17 cellular contexts compared by ENCODE assay signal in the genomic region with DNA sequence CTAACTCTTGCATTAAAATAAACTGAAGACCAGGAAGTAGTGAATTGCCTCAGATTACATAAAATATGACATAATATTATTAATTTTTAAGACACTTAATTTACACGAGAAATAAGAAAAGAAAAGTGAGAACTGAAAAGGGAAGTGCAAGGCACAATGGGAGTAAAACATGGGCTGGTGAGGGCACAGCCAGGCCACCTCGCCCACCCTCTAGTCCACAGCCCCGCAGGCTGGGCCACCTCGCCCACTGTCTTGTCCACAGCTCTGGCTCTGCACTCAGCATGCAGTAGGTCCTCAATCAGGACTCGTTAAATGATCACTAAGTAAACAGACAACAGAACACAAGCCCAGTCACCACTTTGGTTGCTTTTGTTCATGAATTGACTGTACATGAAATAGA.
DNase-seq lines count a peak whose midpoint lies in the region; ATAC-seq and TF ChIP-seq lines count a peak whose summit lies in the region.
"Had no signal": no experiment of that assay in that cellular context is flagged by ENCODE, and none has a peak within 500 bp of the region (broad histone marks: within the 10 kb centered on the region; RNA-seq: fewer than 3 reads in every experiment).

No MANE protein-coding gene starts in this region.

- DNase-seq in left ventricle myocardium inferior = no peak
- DNase-seq in left cardiac atrium = no peak
- DNase-seq in Karpas-422 = no peak
- DNase-seq in lower lobe of right lung = no peak
- no peak for DNase-seq in vagina (ENCODE audit: extremely low spot score in 2 of 2)
- DNase-seq in GM23338 (ENCODE audit: low spot score) = no peak
- DNase-seq in activated naive CD4-positive, alpha-beta T cell treated with anti-CD3 and anti-CD28 coated beads, Interleukin-2, amount 50 U/mL, for 72 hours (ENCODE audit: low spot score in 2 of 2) = no peak
- DNase-seq in HAP-1 (ENCODE audit: low spot score in 2 of 2) = no peak
- DNase-seq: activated CD4-positive, CD25-positive, alpha-beta regulatory T cell treated with anti-CD3 and anti-CD28 coated beads, Interleukin-2, amount 50 U/mL, for 72 hours; activated gamma-delta T cell; Caco-2; kidney glomerular epithelial cell; NCI-H187; NCI-H446; Right ventricle myocardium superior had no signal

- H3K4me3 Mint-ChIP-seq in GM23338 = no peak overlapping the region
- H3K4me3 Mint-ChIP-seq: mesothelial cell of epicardium, neural crest cell had no signal

- H3K4me1 Mint-ChIP-seq in GM23338 = peaks cover 5% of the 10 kb centered on the region; the same call in 2 of the 3 replicates
- H3K4me1 Mint-ChIP-seq: mesothelial cell of epicardium had no signal

- H3K9ac ChIP-seq in Karpas-422 (ENCODE audit: low read length) = peak overlapping the region; percentile 35; the same call in 1 of the 2 replicates

- H3K36me3 ChIP-seq in left ventricle myocardium inferior = no peaks in the 10 kb centered on the region
- no peaks in the 10 kb centered on the region for H3K36me3 ChIP-seq in Karpas-422 (ENCODE audit: insufficient read depth, low read length)
- H3K36me3 ChIP-seq in lower lobe of right lung = no peaks in the 10 kb centered on the region
- H3K36me3 ChIP-seq in vagina = no peaks in the 10 kb centered on the region
- no peaks in the 10 kb centered on the region; the same call in 1 of the 2 replicates for H3K36me3 ChIP-seq in GM23338 (ENCODE audit: insufficient read depth)
- no peaks in the 10 kb centered on the region for H3K36me3 ChIP-seq in HAP-1 (replicated peaks)

- H2AFZ ChIP-seq in Karpas-422 (ENCODE audit: low read length) = peak overlapping the region; percentile 26; the same call in 1 of the 2 replicates
- no peak overlapping the region for H2AFZ ChIP-seq in GM23338

- H3F3A ChIP-seq in GM23338 (replicated peaks; ENCODE audit: low read depth) = no peaks in the 10 kb centered on the region

- H3K27ac Mint-ChIP-seq in GM23338 = no peak overlapping the region
- no peak overlapping the region for H3K27ac Mint-ChIP-seq in activated naive CD4-positive, alpha-beta T cell treated with anti-CD3 and anti-CD28 coated beads, Interleukin-2, amount 50 U/mL, for 72 hours
- H3K27ac Mint-ChIP-seq: mesothelial cell of epicardium had no signal

- in situ Hi-C loops in HAP-1 (cut with MboI; ENCODE audit: low sequenced_read_pairs) = no loop called here

- H3K79me2 ChIP-seq in Karpas-422 (ENCODE audit: low read length) = no peaks in the 10 kb centered on the region
- no peaks in the 10 kb centered on the region for H3K79me2 ChIP-seq in GM23338 (replicated peaks; ENCODE audit: insufficient read depth)

- H3K4me3 ChIP-seq in left ventricle myocardium inferior = no peak overlapping the region
- no peak overlapping the region for H3K4me3 ChIP-seq in Karpas-422 (ENCODE audit: low read length)
- no peak overlapping the region for H3K4me3 ChIP-seq in lower lobe of right lung
- H3K4me3 ChIP-seq in vagina = no peak overlapping the region
- no peak overlapping the region for H3K4me3 ChIP-seq in GM23338
- no peak overlapping the region for H3K4me3 ChIP-seq in HAP-1

- no peaks in the 10 kb centered on the region for H3K27me3 Mint-ChIP-seq in GM23338 (ENCODE audit: insufficient read depth, low read depth, poor library complexity)

- ATAC-seq in left cardiac atrium = no peak
- peak in 1 of 2 donors; percentile 54 for ATAC-seq in lower lobe of right lung
- ATAC-seq in GM23338 = no peak
- ATAC-seq in activated naive CD4-positive, alpha-beta T cell treated with anti-CD3 and anti-CD28 coated beads, Interleukin-2, amount 50 U/mL, for 72 hours = no peak

- H3K4me1 ChIP-seq in left ventricle myocardium inferior = peaks cover 17% of the 10 kb centered on the region
- H3K4me1 ChIP-seq in Karpas-422 (ENCODE audit: low read length) = peaks cover 11% of the 10 kb centered on the region
- H3K4me1 ChIP-seq in lower lobe of right lung = peaks cover 7% of the 10 kb centered on the region
- H3K4me1 ChIP-seq in vagina = peaks cover 11% of the 10 kb centered on the region
- H3K4me1 ChIP-seq in GM23338 (ENCODE audit: insufficient read depth) = no peaks in the 10 kb centered on the region
- no peaks in the 10 kb centered on the region for H3K4me1 ChIP-seq in HAP-1
- H3K4me1 ChIP-seq: Caco-2 had no signal

- H3K9me3 ChIP-seq in left ventricle myocardium inferior (replicated peaks) (no peaks in the 10 kb centered on the region), Karpas-422 (ENCODE audit: low read length) (no peaks in the 10 kb centered on the region), lower lobe of right lung (no peaks in the 10 kb centered on the region), vagina (no peaks in the 10 kb centered on the region), HAP-1 (no peaks in the 10 kb centered on the region)
- H3K9me3 ChIP-seq: Caco-2 had no signal

- H3K27me3 ChIP-seq in left ventricle myocardium inferior (ENCODE audit: low read depth) = peaks cover 5% of the 10 kb centered on the region
- no peaks in the 10 kb centered on the region for H3K27me3 ChIP-seq in Karpas-422 (ENCODE audit: low read length)
- H3K27me3 ChIP-seq in lower lobe of right lung (ENCODE audit: low read depth) = no peaks in the 10 kb centered on the region
- no peaks in the 10 kb centered on the region for H3K27me3 ChIP-seq in vagina
- H3K27me3 ChIP-seq in GM23338 (ENCODE audit: insufficient read depth) = no peaks in the 10 kb centered on the region
- H3K27me3 ChIP-seq in HAP-1 (ENCODE audit: low read depth) = no peaks in the 10 kb centered on the region

- no peak for TF ChIP-seq POLR2A in vagina (IDR thresholded peaks at IDR 0.05)

- peak overlapping the region; percentile 4 for H3K27ac ChIP-seq in left ventricle myocardium inferior (replicated peaks)
- no peak overlapping the region for H3K27ac ChIP-seq in Karpas-422 (ENCODE audit: low read length)
- H3K27ac ChIP-seq in lower lobe of right lung = peak overlapping the region; percentile 41
- peak overlapping the region; percentile 64 for H3K27ac ChIP-seq in vagina
- H3K27ac ChIP-seq in GM23338 (ENCODE audit: low read depth) = no peak overlapping the region

- H3K9me2 ChIP-seq in Karpas-422 (replicated peaks; ENCODE audit: insufficient read depth, low read length) (no peaks in the 10 kb centered on the region), GM23338 (ENCODE audit: insufficient read depth) (no peaks in the 10 kb centered on the region; the same call in 1 of the 2 replicates)

- peaks cover 30% of the 10 kb centered on the region for H3K36me3 Mint-ChIP-seq in GM23338 (ENCODE audit: low read depth)
- no peaks in the 10 kb centered on the region for H3K36me3 Mint-ChIP-seq in activated naive CD4-positive, alpha-beta T cell treated with anti-CD3 and anti-CD28 coated beads, Interleukin-2, amount 50 U/mL, for 72 hours
- H3K36me3 Mint-ChIP-seq: mesothelial cell of epicardium had no signal

- no peaks in the 10 kb centered on the region for H4K20me1 ChIP-seq in Karpas-422 (ENCODE audit: insufficient read depth, low read depth, low read length)
- no peaks in the 10 kb centered on the region for H4K20me1 ChIP-seq in GM23338 (replicated peaks; ENCODE audit: insufficient read depth)

- intact Hi-C loops in left ventricle myocardium inferior (cut with micrococcal nuclease) (loop anchor here (5.0 kb wide), 1 partner anchor 130 kb away; a partner anchor contains a TSS), left cardiac atrium (cut with DNase I) (loop anchor here in 1 of 2 donors (10.0 kb wide), 2 partner anchors 123 to 453 kb away; no protein-coding TSS in a partner anchor), lower lobe of right lung (cut with DNase I) (no loop called here), vagina (cut with DNase I) (loop anchor here (10.0 kb wide), 1 partner anchor 133 kb away; a partner anchor contains a TSS)

- no peak for TF ChIP-seq CTCF in left ventricle myocardium inferior (IDR thresholded peaks at IDR 0.05; ENCODE audit: borderline replicate concordance)
- no peak for TF ChIP-seq CTCF in lower lobe of right lung (IDR thresholded peaks at IDR 0.05)
- no peak for TF ChIP-seq CTCF in vagina (IDR thresholded peaks at IDR 0.05)
- no peak for TF ChIP-seq CTCF in GM23338 (conservative IDR thresholded peaks at IDR 0.05; ENCODE audit: low read depth in 2 of 2)

- H3K9me3 Mint-ChIP-seq in GM23338 = peaks cover 41% of the 10 kb centered on the region
- H3K9me3 Mint-ChIP-seq in activated naive CD4-positive, alpha-beta T cell treated with anti-CD3 and anti-CD28 coated beads, Interleukin-2, amount 50 U/mL, for 72 hours = no peaks in the 10 kb centered on the region
- H3K9me3 Mint-ChIP-seq: mesothelial cell of epicardium had no signal

- H3K4me2 ChIP-seq in Karpas-422 (ENCODE audit: low read depth, low read length, poor library complexity, severe bottlenecking) (peak overlapping the region; percentile 54), GM23338 (no peak overlapping the region)

TF ChIP-seq in GM23338, 12 proteins besides CTCF, POLR2A, EP300 and RAD21 (continues in another document):
- TF ChIP-seq STAT1 (IDR thresholded peaks at IDR 0.05; ENCODE audit: unreplicated experiment) (no peak), EZH2 (IDR thresholded peaks at IDR 0.05; ENCODE audit: low read depth, unreplicated experiment) (no peak), NANOG (IDR thresholded peaks at IDR 0.05; ENCODE audit: borderline replicate concordance) (no peak)

Comparison
In these comparisons a context has a peak if more than half of its experiments do, and no peak if none do; other contexts are left out.
1. H3K27ac ChIP-seq: peak in left ventricle myocardium inferior (single experiment), lower lobe of right lung (single experiment) and vagina (single experiment); none in Karpas-422 (single experiment) and GM23338 (single experiment).